In the genomic region with DNA sequence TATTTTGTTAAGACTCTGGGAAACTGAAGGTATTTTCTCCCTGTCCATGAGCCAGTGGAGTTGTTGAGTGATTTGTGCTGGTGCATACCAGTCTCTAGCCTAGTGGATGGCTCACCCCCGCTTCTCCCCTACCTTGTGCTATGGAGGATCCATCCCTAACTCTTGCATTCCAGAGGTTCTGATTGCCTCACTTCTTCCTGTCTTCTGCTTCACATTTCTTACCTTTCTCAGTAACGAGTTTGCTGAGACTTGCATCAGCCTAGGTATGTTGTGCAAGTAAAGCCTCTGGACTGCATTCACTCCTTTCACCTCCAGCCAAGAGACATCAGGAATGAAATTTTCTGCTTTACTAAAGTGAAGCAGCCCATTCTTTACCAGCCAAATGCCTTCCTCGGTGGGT, we compare ENCODE assay signal across 11 cellular contexts.
DNase-seq lines count a peak whose midpoint lies in the region; ATAC-seq, FAIRE-seq and TF ChIP-seq lines count a peak whose summit lies in the region.
"Had no signal": no experiment of that assay in that cellular context is flagged by ENCODE, and none has a peak within 500 bp of the region (broad histone marks: within the 10 kb centered on the region; RNA-seq: fewer than 3 reads in every experiment).

No MANE protein-coding gene starts in this region.

- TF ChIP-seq CTCF in MCF 10A (IDR thresholded peaks at IDR 0.05; ENCODE audit: unreplicated experiment) (no peak), retinal pigment epithelial cell (conservative IDR thresholded peaks at IDR 0.05; ENCODE audit: low read depth, low read length) (no peak)

- H3K27ac Mint-ChIP-seq in MCF 10A (ENCODE audit: low read depth, unreplicated experiment) = peak overlapping the region; percentile 59

- POLR2A ChIA-PET in MCF 10A (lab: Yijun Ruan, JAX) = interaction anchor here (0.8 to 1.6 kb wide), 15 partner anchors 9 to 664 kb away, joined by 3 to 6 read pairs (median 3); a partner anchor contains a TSS

- peak; percentile 79 for DNase-seq in MCF 10A (ENCODE audit: unreplicated experiment)
- peak; percentile 62 for DNase-seq in retinal pigment epithelial cell (ENCODE audit: low read depth)
- DNase-seq in GM12892 (ENCODE audit: insufficient read length) = no peak
- no peak for DNase-seq in hypothalamus (lab: John Stamatoyannopoulos, UW)
- DNase-seq in epidermal melanocyte (ENCODE audit: insufficient read length, low spot score) = no peak
- DNase-seq: caudate nucleus, foreskin fibroblast, right lobe of liver had no signal

- H3K36me3 Mint-ChIP-seq in MCF 10A (ENCODE audit: insufficient read depth, unreplicated experiment) = peaks cover 6% of the 10 kb centered on the region

- H3K4me3 ChIP-seq in retinal pigment epithelial cell (ENCODE audit: low read length) = no peak overlapping the region
- H3K4me3 ChIP-seq: right lobe of liver had no signal

- ATAC-seq in GM18517 (IDR thresholded peaks at IDR 0.05; ENCODE audit: unreplicated experiment) = peak; percentile 16
- ATAC-seq in HG03520 (IDR thresholded peaks at IDR 0.05; ENCODE audit: unreplicated experiment) = peak; percentile 2
- no peak for ATAC-seq in GM18868 (IDR thresholded peaks at IDR 0.05; ENCODE audit: unreplicated experiment)
- ATAC-seq: right lobe of liver had no signal

- CTCF ChIA-PET in MCF 10A (lab: Yijun Ruan, JAX) = interaction anchor here (0.6 to 1.5 kb wide), 4 partner anchors 23 to 552 kb away, joined by 3 to 4 read pairs (median 3); no protein-coding TSS in a partner anchor

- no TSS peak for BruUV-seq in MCF 10A (replicated peaks; lab: Mats Ljungman, UMichigan)

- no peak for FAIRE-seq in GM12892 (lab: Jason Lieb, UNC)

- H3K27me3 Mint-ChIP-seq in MCF 10A (ENCODE audit: insufficient read depth, unreplicated experiment) = no peaks in the 10 kb centered on the region

- H3K9me3 Mint-ChIP-seq in MCF 10A (ENCODE audit: unreplicated experiment) = no peaks in the 10 kb centered on the region

- no peak for TF ChIP-seq POLR2A in GM12892 (IDR thresholded peaks at IDR 0.05; ENCODE audit: low read depth, low read length)

- H3K4me3 Mint-ChIP-seq in MCF 10A (ENCODE audit: unreplicated experiment) = no peak overlapping the region

- H3K4me1 Mint-ChIP-seq in MCF 10A (ENCODE audit: insufficient read depth, unreplicated experiment) = peaks cover 52% of the 10 kb centered on the region

- intact Hi-C loops in MCF 10A (cut with micrococcal nuclease) = loop anchor here (2.0 to 10.0 kb wide), 5 partner anchors 66 to 387 kb away; no protein-coding TSS in a partner anchor

Comparison
In these comparisons a context has a peak if more than half of its experiments do, and no peak if none do; other contexts are left out.
1. DNase-seq: peak in MCF 10A (single experiment) and retinal pigment epithelial cell (single experiment); none in GM12892 (single experiment), hypothalamus (0 of 51) and epidermal melanocyte (single experiment).